In the genomic region with DNA sequence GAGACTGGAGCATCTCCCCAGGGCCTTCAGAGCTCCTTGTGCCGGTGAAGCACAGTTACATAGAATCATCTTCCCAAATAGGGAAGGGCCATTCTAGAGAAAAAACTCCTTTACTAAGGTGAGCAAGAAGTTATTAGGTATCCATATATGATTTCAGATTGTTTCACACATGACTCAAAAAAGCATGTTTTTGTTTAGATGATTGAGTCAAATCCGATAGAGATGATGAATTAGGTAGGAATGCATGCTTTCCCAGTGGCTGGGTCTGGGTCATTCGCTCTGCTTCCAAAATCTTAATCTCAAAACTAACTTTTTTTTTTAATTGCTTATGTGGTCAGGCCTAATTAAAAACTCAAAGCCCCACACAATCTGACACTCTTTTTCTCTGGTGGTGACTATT, we compare ENCODE assay signal across 15 cellular contexts. TPM values are rescaled to one million over a fixed set of nuclear protein-coding genes. Genes with fewer than 3 reads are reported as not detected.
"Had no signal": no experiment of that assay in that cellular context is flagged by ENCODE, and none has a peak within 500 bp of the region (broad histone marks: within the 10 kb centered on the region; RNA-seq: fewer than 3 reads in every experiment).

No MANE protein-coding gene starts in this region.

- H3K27ac ChIP-seq: thyroid gland had no signal

- H3K4me3 Mint-ChIP-seq: activated CD4-positive, alpha-beta memory T cell treated with anti-CD3 and anti-CD28 coated beads, Interleukin-2, amount 10 ng/mL, durations not matched to agents 7 days and 5 days; dendritic cell treated with granulocyte-macrophage colony-stimulating factor and Interleukin-4, amounts not matched to agents 40 ng/mL and 50 ng/mL, for 4 days; effector memory CD8-positive, alpha-beta T cell; naive thymus-derived CD4-positive, alpha-beta T cell had no signal

- H3K9me3 ChIP-seq: thyroid gland had no signal

- H3K4me3 ChIP-seq: lung, smooth muscle cell, thyroid gland had no signal

- H3K27ac Mint-ChIP-seq: activated CD4-positive, alpha-beta memory T cell treated with anti-CD3 and anti-CD28 coated beads, Interleukin-2, amount 10 ng/mL, durations not matched to agents 7 days and 5 days; dendritic cell treated with granulocyte-macrophage colony-stimulating factor and Interleukin-4, amounts not matched to agents 40 ng/mL and 50 ng/mL, for 4 days; effector memory CD8-positive, alpha-beta T cell; immature natural killer cell; naive thymus-derived CD4-positive, alpha-beta T cell; progenitor cell of endocrine pancreas had no signal

- H3K27me3 ChIP-seq: thyroid gland had no signal

- DNase-seq: activated CD4-positive, alpha-beta memory T cell treated with anti-CD3 and anti-CD28 coated beads, Interleukin-2, amount 10 ng/mL, durations not matched to agents 7 days and 5 days; activated T-cell treated with anti-CD3 and anti-CD28 coated beads, Interleukin-2, amount 50 U/mL, for 48 hours; caudate nucleus; effector memory CD8-positive, alpha-beta T cell; immature natural killer cell; left colon; naive thymus-derived CD4-positive, alpha-beta T cell; right cardiac atrium; T-helper 9 cell; thyroid gland had no signal

- H3K4me1 Mint-ChIP-seq: activated CD4-positive, alpha-beta memory T cell treated with anti-CD3 and anti-CD28 coated beads, Interleukin-2, amount 10 ng/mL, durations not matched to agents 7 days and 5 days had no signal

- H3K4me1 ChIP-seq: thyroid gland had no signal

- H3K36me3 ChIP-seq: thyroid gland had no signal

- H3K27me3 Mint-ChIP-seq: activated CD4-positive, alpha-beta memory T cell treated with anti-CD3 and anti-CD28 coated beads, Interleukin-2, amount 10 ng/mL, durations not matched to agents 7 days and 5 days; effector memory CD8-positive, alpha-beta T cell; naive thymus-derived CD4-positive, alpha-beta T cell; progenitor cell of endocrine pancreas had no signal

RNA-seq across cellular contexts. Expression of gene NT5C1B, which starts 3.8 kb away (rescaled TPM):
- total RNA-seq: activated CD4-positive, alpha-beta memory T cell treated with anti-CD3 and anti-CD28 coated beads, Interleukin-2, amount 10 ng/mL, durations not matched to agents 7 days and 5 days; left colon; lung; mononuclear cell; naive thymus-derived CD4-positive, alpha-beta T cell; progenitor cell of endocrine pancreas; right cardiac atrium; smooth muscle cell had no signal
